Comparison of ENCODE assay signal across 8 cellular contexts in the genomic region with DNA sequence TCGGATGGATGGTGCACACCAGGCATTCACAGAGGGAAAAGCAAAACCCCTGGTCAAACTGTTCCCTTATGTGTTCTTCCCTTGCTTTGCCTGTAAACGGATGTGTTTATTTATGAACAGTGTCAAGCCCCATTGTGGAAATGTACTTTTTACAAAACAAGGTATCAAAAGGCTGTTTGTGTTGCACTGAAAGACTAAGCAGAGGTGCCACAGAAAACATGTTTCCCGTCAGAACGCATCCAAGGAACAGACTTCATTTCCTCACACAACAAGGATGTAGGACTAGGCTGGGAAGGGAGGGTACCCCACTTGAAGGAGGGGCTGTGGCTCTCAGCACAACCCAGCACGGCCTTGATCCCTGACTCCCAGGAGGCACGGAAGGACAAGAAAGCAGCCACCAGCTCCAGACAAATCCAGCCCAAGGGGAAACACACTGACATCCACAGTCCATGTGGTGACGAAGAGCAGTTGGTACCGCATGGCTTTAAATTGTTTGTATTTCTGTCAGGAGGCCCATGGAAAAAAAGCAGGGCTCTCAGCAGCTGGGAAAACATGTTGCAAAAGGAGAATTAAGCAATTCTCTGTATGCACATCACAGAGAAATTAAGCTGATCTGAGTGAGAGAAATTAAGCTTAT.
DNase-seq lines count a peak whose midpoint lies in the region; ATAC-seq and TF ChIP-seq lines count a peak whose summit lies in the region.
"Had no signal": no experiment of that assay in that cellular context is flagged by ENCODE, and none has a peak within 500 bp of the region (broad histone marks: within the 10 kb centered on the region; RNA-seq: fewer than 3 reads in every experiment).

No MANE protein-coding gene starts in this region.

- ATAC-seq in HG02623 (IDR thresholded peaks at IDR 0.05; ENCODE audit: unreplicated experiment) (no peak), GM19395 (IDR thresholded peaks at IDR 0.05; ENCODE audit: unreplicated experiment) (no peak)

- DNase-seq in adipocyte (ENCODE audit: low read depth) = peak; percentile 95
- DNase-seq in left kidney (ENCODE audit: low read depth, low spot score) = peak; percentile 62
- peak in 5 of 49 donors; percentile 24 to 46 (median 35) for DNase-seq in substantia nigra (lab: John Stamatoyannopoulos, UW)
- DNase-seq in NCI-H1048 (lab: John Stamatoyannopoulos, UW) = no peak

- peak overlapping the region; percentile 26 for H3K4me3 ChIP-seq in adipocyte (ENCODE audit: low read length)
- H3K4me3 ChIP-seq: SK-N-MC had no signal

- TF ChIP-seq EP300 in Ishikawa (IDR thresholded peaks at IDR 0.05; ENCODE audit: borderline replicate concordance) = no peak

- no peaks in the 10 kb centered on the region for H3K9me3 ChIP-seq in adipocyte (ENCODE audit: control insufficient read depth, low read length)

- H3K9ac ChIP-seq in adipocyte (ENCODE audit: low read length) = peak overlapping the region; percentile 83

- peaks cover 10% of the 10 kb centered on the region for H3K36me3 ChIP-seq in adipocyte (ENCODE audit: control insufficient read depth, insufficient read depth, low read length, severe bottlenecking)

- H3K27me3 ChIP-seq in adipocyte (replicated peaks; ENCODE audit: control insufficient read depth, insufficient read depth, low read length) = no peaks in the 10 kb centered on the region

- TF ChIP-seq RAD21 in Ishikawa (IDR thresholded peaks at IDR 0.05; ENCODE audit: low read depth) = no peak

- H3K27ac ChIP-seq in substantia nigra (ENCODE audit: low read depth, low read length, poor library complexity, severe bottlenecking) = peak overlapping the region; percentile 46
- H3K27ac ChIP-seq: SK-N-MC had no signal

- peaks cover 78% of the 10 kb centered on the region for H3K4me1 ChIP-seq in adipocyte (ENCODE audit: control insufficient read depth, insufficient read depth, low read length)

TF ChIP-seq in Ishikawa, 13 proteins besides CTCF, POLR2A, EP300 and RAD21:
- TF ChIP-seq TAF1 (IDR thresholded peaks at IDR 0.05; ENCODE audit: low read depth) (no peak), ZBTB7A (IDR thresholded peaks at IDR 0.05; ENCODE audit: low read depth) (no peak), FOXM1 (IDR thresholded peaks at IDR 0.05; ENCODE audit: borderline replicate concordance, low read depth) (0 out of 2 replicates have a peak, but pooled peaks have one; percentile 11)
- TF ChIP-seq, protein P1, sequence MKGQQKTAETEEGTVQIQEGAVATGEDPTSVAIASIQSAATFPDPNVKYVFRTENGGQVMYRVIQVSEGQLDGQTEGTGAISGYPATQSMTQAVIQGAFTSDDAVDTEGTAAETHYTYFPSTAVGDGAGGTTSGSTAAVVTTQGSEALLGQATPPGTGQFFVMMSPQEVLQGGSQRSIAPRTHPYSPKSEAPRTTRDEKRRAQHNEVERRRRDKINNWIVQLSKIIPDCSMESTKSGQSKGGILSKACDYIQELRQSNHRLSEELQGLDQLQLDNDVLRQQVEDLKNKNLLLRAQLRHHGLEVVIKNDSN (IDR thresholded peaks at IDR 0.05) = no peak
